ENCODE assay signal across 27 cellular contexts in genomic region chr1:180265871-180266270, GRCh38. TPM values are rescaled to one million over a fixed set of nuclear protein-coding genes. Genes with fewer than 3 reads are reported as not detected.
"Had no signal": no experiment of that assay in that cellular context is flagged by ENCODE, and none has a peak within 500 bp of the region (broad histone marks: within the 10 kb centered on the region; RNA-seq: fewer than 3 reads in every experiment).

No MANE protein-coding gene starts in this region.

- H3K9me3 Mint-ChIP-seq: activated naive CD8-positive, alpha-beta T cell treated with anti-CD3 and anti-CD28 coated beads for 36 hours; activated T-cell treated with anti-CD3 and anti-CD28 coated beads, Interleukin-2, amount 50 U/mL, for 4 hours; T-helper 2 cell treated with Interferon-gamma antibody and Interleukin-4, amounts not matched to agents 5 μg/mL and 100 μg/mL, for 36 hours had no signal

- H3K27me3 Mint-ChIP-seq: activated naive CD8-positive, alpha-beta T cell treated with anti-CD3 and anti-CD28 coated beads for 36 hours had no signal

- DNase-seq: activated CD4-positive, alpha-beta T cell treated with anti-CD3 and anti-CD28 coated beads for 48 hours; activated CD4-positive, alpha-beta T cell treated with anti-CD3 and anti-CD28 coated beads, Interleukin-2, amount 50 U/mL, for 4 hours; activated CD4-positive, CD25-positive, alpha-beta regulatory T cell treated with anti-CD3 and anti-CD28 coated beads, Interleukin-2, amount 50 U/mL, for 72 hours; activated CD8-positive, alpha-beta T cell treated with anti-CD3 and anti-CD28 coated beads, Interleukin-2, amount 10 ng/mL, durations not matched to agents 7 days and 5 days; activated effector memory CD4-positive, alpha-beta T cell treated with anti-CD3 and anti-CD28 coated beads, Interleukin-2, amount 50 U/mL, for 16 hours; activated naive CD4-positive, alpha-beta T cell treated with Interleukin-2 at 50 U/mL for 16 hours; activated naive CD8-positive, alpha-beta T cell treated with anti-CD3 and anti-CD28 coated beads for 36 hours; activated T-cell treated with anti-CD3 and anti-CD28 coated beads, Interleukin-2, amount 50 U/mL, for 4 hours; anterior cingulate cortex; caudate nucleus; Karpas-422; MM.1S; NCI-H1105; NCI-H1436; NCI-H1694 treated with DMSO at 0.1 percent for 48 hours; NCI-H2029 treated with DMSO at 0.1 percent for 48 hours; NCI-H510A treated with DMSO at 0.1 percent for 48 hours; NCI-H69; NK-92 treated with Interleukin-12 subunit alpha and Interleukin-12 subunit beta, amount 100 ng/mL, for 24 hours; OCI-M1; RPMI8226; SJCRH30; SK-N-SH; T-helper 1 cell had no signal

- H3K4me2 ChIP-seq: SK-N-SH had no signal

- H3K27ac ChIP-seq: SJCRH30 had no signal

- H3K27ac Mint-ChIP-seq: activated CD8-positive, alpha-beta T cell treated with anti-CD3 and anti-CD28 coated beads, Interleukin-2, amount 10 ng/mL, durations not matched to agents 7 days and 5 days; activated naive CD8-positive, alpha-beta T cell treated with anti-CD3 and anti-CD28 coated beads for 36 hours; T-helper 2 cell treated with Interferon-gamma antibody and Interleukin-4, amounts not matched to agents 5 μg/mL and 100 μg/mL, for 36 hours had no signal

- H3K9ac ChIP-seq: SK-N-SH had no signal

- H3K27me3 ChIP-seq: SJCRH30 had no signal

- H3K4me3 Mint-ChIP-seq: activated CD8-positive, alpha-beta T cell treated with anti-CD3 and anti-CD28 coated beads, Interleukin-2, amount 10 ng/mL, durations not matched to agents 7 days and 5 days; activated naive CD8-positive, alpha-beta T cell treated with anti-CD3 and anti-CD28 coated beads for 36 hours; activated T-cell treated with anti-CD3 and anti-CD28 coated beads, Interleukin-2, amount 50 U/mL, for 4 hours; T-helper 2 cell treated with Interferon-gamma antibody and Interleukin-4, amounts not matched to agents 5 μg/mL and 100 μg/mL, for 36 hours had no signal

- H3K4me3 ChIP-seq: SJCRH30 had no signal

- H3K36me3 Mint-ChIP-seq: activated naive CD8-positive, alpha-beta T cell treated with anti-CD3 and anti-CD28 coated beads for 36 hours had no signal

- ATAC-seq: activated CD8-positive, alpha-beta T cell treated with anti-CD3 and anti-CD28 coated beads, Interleukin-2, amount 10 ng/mL, durations not matched to agents 7 days and 5 days; activated T-cell treated with anti-CD3 and anti-CD28 coated beads, Interleukin-2, amount 50 U/mL, for 4 hours; Panc1; Right ventricle myocardium inferior had no signal

- H3K9me3 ChIP-seq: SJCRH30, SK-N-SH had no signal

- H3K36me3 ChIP-seq: SJCRH30 had no signal

RNA-seq across cellular contexts. Expression of gene LHX4, which starts 35.8 kb away (rescaled TPM):
- total RNA-seq: activated CD8-positive, alpha-beta T cell treated with anti-CD3 and anti-CD28 coated beads, Interleukin-2, amount 10 ng/mL, durations not matched to agents 7 days and 5 days; activated naive CD8-positive, alpha-beta T cell treated with anti-CD3 and anti-CD28 coated beads for 36 hours; Right ventricle myocardium inferior had no signal
- polyA plus RNA-seq: SK-N-SH had no signal
